ENCODE assay signal across 8 cellular contexts in genomic region chr4:140754918-140755810, GRCh38. TPM values are rescaled to one million over a fixed set of nuclear protein-coding genes. Genes with fewer than 3 reads are reported as not detected.
DNase-seq lines count a peak whose midpoint lies in the region; ATAC-seq, FAIRE-seq and TF ChIP-seq lines count a peak whose summit lies in the region.

No MANE protein-coding gene starts in this region.

- H3K4me1 ChIP-seq in aorta (ENCODE audit: control insufficient read depth in 1 of 2, insufficient read depth in 2 of 2, low read length in 2 of 2) = no peaks in the 10 kb centered on the region

- H3K9me3 ChIP-seq in aorta (ENCODE audit: control insufficient read depth, low read length) = no peaks in the 10 kb centered on the region

- no peak for TF ChIP-seq POLR2A in lower leg skin (IDR thresholded peaks at IDR 0.05)

- H3K4me3 ChIP-seq in lower leg skin (ENCODE audit: low read depth, poor library complexity, severe bottlenecking) = peak overlapping the region; percentile 57
- H3K4me3 ChIP-seq in aorta (ENCODE audit: low read length in 2 of 2) = peak overlapping the region; percentile 69 to 71

- intact Hi-C loops in lower leg skin (cut with DNase I; ENCODE audit: low total_unique reads) = no loop called here
- intact Hi-C loops in aorta (cut with DNase I) = loop anchor here in 1 of 2 donors (10.0 kb wide), 1 partner anchor 100 kb away; no protein-coding TSS in a partner anchor

- TF ChIP-seq CTCF in D721Med (IDR thresholded peaks at IDR 0.05; ENCODE audit: insufficient read depth, missing control alignments) = no peak
- TF ChIP-seq CTCF in lower leg skin (IDR thresholded peaks at IDR 0.05) = no peak

- FAIRE-seq in D721Med (lab: Jason Lieb, UNC) = peak; percentile 11

- WGBS in lower leg skin, 2 donors = 17 to 18% methylated on average over 11 to 12 of the region's 13 CpGs
- 3% methylated on average over 13 of the region's 13 CpGs for WGBS in aorta, 2 donors

- H3K27ac ChIP-seq in angular gyrus (ENCODE audit: low read depth, low read length) (peak overlapping the region; percentile 77), aorta (ENCODE audit: low read depth in 1 of 2, low read length in 2 of 2) (peak overlapping the region in 1 of 2 donors; percentile 43)

- ATAC-seq in HG02981 (IDR thresholded peaks at IDR 0.05; ENCODE audit: unreplicated experiment) (peak; percentile 27), aorta (ENCODE audit: low FRiP score) (no peak)

- DNase-seq in D721Med (ENCODE audit: insufficient read length, low spot score) (no peak), lower leg skin (ENCODE audit: low spot score in 2 of 2) (no peak), aorta (no peak), epidermal melanocyte (ENCODE audit: insufficient read length, low spot score) (no peak), glomerular visceral epithelial cell (ENCODE audit: extremely low spot score) (no peak)
- no peak for DNase-seq in stimulated activated CD4-positive, alpha-beta T cell treated with anti-CD3 and anti-CD28 coated beads, Interleukin-4, amount 100 ng/mL, for 1 hour

- H3K36me3 ChIP-seq in aorta (ENCODE audit: control insufficient read depth in 1 of 2, insufficient read depth in 2 of 2, low read length in 1 of 2) = no peaks in the 10 kb centered on the region

- H3K27me3 ChIP-seq in aorta (ENCODE audit: control insufficient read depth in 1 of 2, insufficient read depth in 2 of 2, low read length in 1 of 2) = no peaks in the 10 kb centered on the region

RNA-seq across cellular contexts. Expression of gene TBC1D9, which starts 1.0 kb away (rescaled TPM):
- 10 to 100 TPM in 1 of 4 donors, 1 to 10 TPM in 3; 5.7 to 13.0 (median 7.3) TPM for total RNA-seq in lower leg skin
- 10 to 100 TPM; 18.5 to 28.8 TPM for total RNA-seq in aorta
- 1 to 10 TPM; 4.7 to 8.5 TPM for polyA plus RNA-seq in aorta
